1 cellular context compared by ENCODE assay signal in genomic region chr17:57697891-57698708, GRCh38.
TF ChIP-seq lines count a peak whose summit lies in the region.

No MANE protein-coding gene starts in this region.

TF ChIP-seq in HepG2, 621 proteins besides CTCF, POLR2A, EP300 and RAD21 (continued from another document and continues in another):
- TF ChIP-seq ATF4 (CRISPR knock-in tag; IDR thresholded peaks at IDR 0.05): no peak
- peak; percentile 89 for TF ChIP-seq NR2F6 (IDR thresholded peaks at IDR 0.05)
- peak; percentile 87 for TF ChIP-seq NR2F6 (CRISPR knock-in tag; IDR thresholded peaks at IDR 0.05)
- peak; percentile 46; the same call in 1 of the 2 replicates for TF ChIP-seq ZFY (CRISPR knock-in tag; IDR thresholded peaks at IDR 0.05)
- TF ChIP-seq NCOR1 (IDR thresholded peaks at IDR 0.05; ENCODE audit: borderline replicate concordance, low read length): 0 out of 2 replicates have a peak, but pooled peaks have one; percentile 43
- TF ChIP-seq CSRNP2 (CRISPR knock-in tag; conservative IDR thresholded peaks at IDR 0.05; ENCODE audit: low read depth): no peak
- TF ChIP-seq ZBTB38 (CRISPR knock-in tag; IDR thresholded peaks at IDR 0.05): peak; percentile 49; the same call in 1 of the 2 replicates
- no peak for TF ChIP-seq SIN3B (IDR thresholded peaks at IDR 0.05; ENCODE audit: low read length)
- no peak for TF ChIP-seq NBN (conservative IDR thresholded peaks at IDR 0.05)
- TF ChIP-seq SKIL (CRISPR knock-in tag; IDR thresholded peaks at IDR 0.05; ENCODE audit: borderline replicate concordance): 0 out of 2 replicates have a peak, but pooled peaks have one; percentile 15
- TF ChIP-seq NAIF1 (CRISPR knock-in tag; IDR thresholded peaks at IDR 0.05; ENCODE audit: borderline replicate concordance): no peak
- TF ChIP-seq ZNF670 (CRISPR knock-in tag; IDR thresholded peaks at IDR 0.05; ENCODE audit: borderline replicate concordance): no peak
- no peak for TF ChIP-seq TSC22D2 (CRISPR knock-in tag; IDR thresholded peaks at IDR 0.05; ENCODE audit: borderline replicate concordance)
- no peak for TF ChIP-seq ZFYVE20 (CRISPR knock-in tag; IDR thresholded peaks at IDR 0.05; ENCODE audit: borderline replicate concordance, low read depth)
- TF ChIP-seq ARNT2 (CRISPR knock-in tag; IDR thresholded peaks at IDR 0.05; ENCODE audit: low read depth): no peak
- no peak for TF ChIP-seq PRDM15 (CRISPR knock-in tag; IDR thresholded peaks at IDR 0.05)
- peak; percentile 71; the same call in 1 of the 2 replicates for TF ChIP-seq EED (CRISPR knock-in tag; IDR thresholded peaks at IDR 0.05)
- TF ChIP-seq SP140L (CRISPR knock-in tag; IDR thresholded peaks at IDR 0.05; ENCODE audit: borderline replicate concordance): no peak
- TF ChIP-seq SATB2 (CRISPR knock-in tag; IDR thresholded peaks at IDR 0.05): no peak
- no peak for TF ChIP-seq ZBTB46 (CRISPR knock-in tag; IDR thresholded peaks at IDR 0.05; ENCODE audit: borderline replicate concordance)
- peak; percentile 60; the same call in 1 of the 2 replicates for TF ChIP-seq MYC (CRISPR knock-in tag; IDR thresholded peaks at IDR 0.05; ENCODE audit: borderline replicate concordance)
- 0 out of 2 replicates have a peak, but pooled peaks have one; percentile 50 for TF ChIP-seq YEATS4 (CRISPR knock-in tag; IDR thresholded peaks at IDR 0.05; ENCODE audit: borderline replicate concordance)
- TF ChIP-seq ZNF558 (CRISPR knock-in tag; IDR thresholded peaks at IDR 0.05; ENCODE audit: borderline replicate concordance): no peak
- TF ChIP-seq MIXL1 (CRISPR knock-in tag; IDR thresholded peaks at IDR 0.05): no peak
- peak; percentile 81 for TF ChIP-seq ELF1 (CRISPR knock-in tag; IDR thresholded peaks at IDR 0.05)
- 0 out of 2 replicates have a peak, but pooled peaks have one; percentile 23 for TF ChIP-seq ZNF121 (CRISPR knock-in tag; IDR thresholded peaks at IDR 0.05)
- 0 out of 2 replicates have a peak, but pooled peaks have one; percentile 23 for TF ChIP-seq NFRKB (IDR thresholded peaks at IDR 0.05)
- TF ChIP-seq ZNF292 (CRISPR knock-in tag; IDR thresholded peaks at IDR 0.05; ENCODE audit: borderline replicate concordance, low read depth): peak; percentile 86; the same call in 1 of the 2 replicates
- no peak for TF ChIP-seq PRDM4 (CRISPR knock-in tag; IDR thresholded peaks at IDR 0.05; ENCODE audit: borderline replicate concordance)
- TF ChIP-seq THRA (CRISPR knock-in tag; IDR thresholded peaks at IDR 0.05; ENCODE audit: borderline replicate concordance): no peak
- TF ChIP-seq HNRNPK (IDR thresholded peaks at IDR 0.05; ENCODE audit: low read depth, low read length, poor library complexity, severe bottlenecking): no peak
- TF ChIP-seq ZNF318 (CRISPR knock-in tag; IDR thresholded peaks at IDR 0.05): peak; percentile 87; the same call in 1 of the 2 replicates
- no peak for TF ChIP-seq AGO2 (optimal IDR thresholded peaks at IDR 0.05; ENCODE audit: low read depth, low read length)
- peak; percentile 83 for TF ChIP-seq RXRA (CRISPR knock-in tag; IDR thresholded peaks at IDR 0.05)
- TF ChIP-seq HNRNPL (IDR thresholded peaks at IDR 0.05; ENCODE audit: low read depth, low read length): peak; percentile 74; the same call in 1 of the 2 replicates
